Comparison of ENCODE assay signal across 20 cellular contexts in genomic region chr1:5809207-5809788, GRCh38.
DNase-seq lines count a peak whose midpoint lies in the region; ATAC-seq, FAIRE-seq and TF ChIP-seq lines count a peak whose summit lies in the region.
"Had no signal": no experiment of that assay in that cellular context is flagged by ENCODE, and none has a peak within 500 bp of the region (broad histone marks: within the 10 kb centered on the region; RNA-seq: fewer than 3 reads in every experiment).

No MANE protein-coding gene starts in this region.

- H3K4me3 ChIP-seq in H1 (ENCODE audit: extremely low read depth in 1 of 4, insufficient read depth in 2 of 4, low read depth in 3 of 4, low read length in 4 of 4): no peak overlapping the region
- H3K4me3 ChIP-seq: HAP-1 had no signal

- no peak for ATAC-seq in HG03039 (IDR thresholded peaks at IDR 0.05; ENCODE audit: unreplicated experiment)

- no peak overlapping the region for H3K14ac ChIP-seq in H1 (ENCODE audit: insufficient read length)

- H3K9ac ChIP-seq in H1 (replicated peaks in 1 of 4; ENCODE audit: extremely low read depth in 1 of 4, low read depth in 3 of 4, low read length in 3 of 4): no peak overlapping the region

- no peak overlapping the region for H3K56ac ChIP-seq in H1 (replicated peaks; ENCODE audit: insufficient read length, low read depth, low read length)

- peaks cover 0 to 5% of the 10 kb centered on the region in 2 experiments; a peak in 1 of 4 replicates for H3K9me3 ChIP-seq in H1 (ENCODE audit: insufficient read depth in 2 of 2, low read depth in 1 of 2, low read length in 1 of 2)
- H3K9me3 ChIP-seq: HAP-1 had no signal

- no peak overlapping the region for H3K18ac ChIP-seq in H1 (ENCODE audit: extremely low read depth, low read length)

- H4K8ac ChIP-seq in H1 (ENCODE audit: extremely low read depth, insufficient read depth, low read length): peak overlapping the region; percentile 7; the same call in 1 of the 2 replicates

- H3K4me3 Mint-ChIP-seq in activated CD4-positive, alpha-beta T cell treated with anti-CD3 and anti-CD28 coated beads, Interleukin-2, amount 10 ng/mL, durations not matched to agents 7 days and 5 days: no peak overlapping the region
- H3K4me3 Mint-ChIP-seq: CD14-positive monocyte; CD4-positive, alpha-beta memory T cell; HFFc6; IgD-negative memory B cell had no signal

- H3K4me2 ChIP-seq in H1 (ENCODE audit: insufficient read depth in 1 of 2, low read depth in 2 of 2, low read length in 2 of 2): no peak overlapping the region

- TF ChIP-seq EP300 in H1 (IDR thresholded peaks at IDR 0.05; ENCODE audit: borderline replicate concordance in 1 of 2, low read depth in 2 of 2, low read length in 2 of 2): no peak

- no peaks in the 10 kb centered on the region for H3K9me3 Mint-ChIP-seq in activated CD4-positive, alpha-beta T cell treated with anti-CD3 and anti-CD28 coated beads, Interleukin-2, amount 10 ng/mL, durations not matched to agents 7 days and 5 days
- H3K9me3 Mint-ChIP-seq: CD14-positive monocyte; CD4-positive, alpha-beta memory T cell; HFFc6; IgD-negative memory B cell had no signal

- peak; percentile 69 for FAIRE-seq in GM12891 (lab: Jason Lieb, UNC)
- peak; percentile 90 for FAIRE-seq in HTR-8/SVneo (lab: Jason Lieb, UNC)
- no peak for FAIRE-seq in H1 (lab: Jason Lieb, UNC)
- FAIRE-seq in urothelium cell line (lab: Jason Lieb, UNC): peak; percentile 81
- FAIRE-seq: A204.1 had no signal

- peak overlapping the region; percentile 98 for H2AK5ac ChIP-seq in H1 (ENCODE audit: low read depth, low read length)

- no peak overlapping the region for H3K27ac ChIP-seq in H1 (ENCODE audit: low read depth, low read length)

- no peak overlapping the region for H2BK15ac ChIP-seq in H1 (ENCODE audit: low read length)

- TF ChIP-seq RAD21 in H1 (IDR thresholded peaks at IDR 0.05 in 1 of 2, conservative IDR thresholded peaks at IDR 0.05 in 1 of 2; ENCODE audit: low read depth in 2 of 2, low read length in 2 of 2): no peak

- no peaks in the 10 kb centered on the region for H3K79me1 ChIP-seq in H1 (ENCODE audit: low read depth, low read length)

- no peak for DNase-seq in GM12891 (ENCODE audit: insufficient read length, low spot score)
- no peak for DNase-seq in HTR-8/SVneo (ENCODE audit: insufficient read length, low spot score)
- DNase-seq in H1 (ENCODE audit: low read depth in 1 of 2, low spot score in 2 of 2): no peak
- DNase-seq in urothelium cell line (ENCODE audit: low spot score): no peak
- no peak for DNase-seq in activated CD4-positive, alpha-beta T cell treated with anti-CD3 and anti-CD28 coated beads, Interleukin-2, amount 10 ng/mL, durations not matched to agents 7 days and 5 days
- no peak for DNase-seq in AG20443 (ENCODE audit: low spot score)
- DNase-seq: ACHN; AML-193; CD4-positive, alpha-beta memory T cell; DMS153; DMS79; GF-D8; HFFc6; Kasumi-1; KG1 had no signal

- no peak for TF ChIP-seq POLR2A in GM12891 (IDR thresholded peaks at IDR 0.05; ENCODE audit: low read depth, low read length)
- TF ChIP-seq POLR2A in H1 (IDR thresholded peaks at IDR 0.05; ENCODE audit: control extremely low read depth in 1 of 2, low read depth in 2 of 2, low read length in 2 of 2): no peak

- peaks cover 0 to 9% of the 10 kb centered on the region in 2 experiments for H4K20me1 ChIP-seq in H1 (replicated peaks in 1 of 2; ENCODE audit: control insufficient read depth in 1 of 2, insufficient read depth in 2 of 2, low read length in 2 of 2)

- POLR2A ChIA-PET in H1 (lab: Charles Lee; ENCODE audit: partially characterized antibody): no interaction called here
- POLR2A ChIA-PET in activated CD4-positive, alpha-beta T cell treated with anti-CD3 and anti-CD28 coated beads, Interleukin-2, amount 10 ng/mL, durations not matched to agents 7 days and 5 days (lab: Charles Lee): no interaction called here

- peak overlapping the region; percentile 22 for H4K91ac ChIP-seq in H1 (replicated peaks; ENCODE audit: insufficient read length, low read length)

- H3K36me3 ChIP-seq in H1 (ENCODE audit: control insufficient read depth in 2 of 4, insufficient read depth in 4 of 4, low read length in 3 of 4): no peaks in the 10 kb centered on the region
- H3K36me3 ChIP-seq: HAP-1 had no signal

- 88 to 100% methylated on average over 1 to 9 of the region's 9 CpGs for WGBS in H1 (ENCODE audit: extremely low coverage in 1 of 2, insufficient coverage in 1 of 2, insufficient read length in 1 of 2, insufficient replicate concordance in 2 of 2, low coverage in 1 of 2, low lambda C conversion rate in 2 of 2, missing lambda C conversion rate in 1 of 2), 2 experiments

- no peaks in the 10 kb centered on the region for H3K79me2 ChIP-seq in H1 (ENCODE audit: control insufficient read depth in 1 of 2, insufficient read depth in 2 of 2, low read length in 2 of 2)

- H4K5ac ChIP-seq in H1 (ENCODE audit: insufficient read length, low read depth, low read length): no peak overlapping the region

- H2BK5ac ChIP-seq in H1 (ENCODE audit: low read depth, low read length): 0 out of 2 replicates have a peak overlapping the region, but pooled peaks have one; percentile 30

- no peak overlapping the region for H2AFZ ChIP-seq in H1 (ENCODE audit: low read length)

- H2BK12ac ChIP-seq in H1 (ENCODE audit: low read depth, low read length): peak overlapping the region; percentile 44; the same call in 1 of the 2 replicates

- H3K36me3 Mint-ChIP-seq in activated CD4-positive, alpha-beta T cell treated with anti-CD3 and anti-CD28 coated beads, Interleukin-2, amount 10 ng/mL, durations not matched to agents 7 days and 5 days (ENCODE audit: low read depth): no peaks in the 10 kb centered on the region
- H3K36me3 Mint-ChIP-seq: CD14-positive monocyte; CD4-positive, alpha-beta memory T cell; IgD-negative memory B cell had no signal

- H3K27ac Mint-ChIP-seq in activated CD4-positive, alpha-beta T cell treated with anti-CD3 and anti-CD28 coated beads, Interleukin-2, amount 10 ng/mL, durations not matched to agents 7 days and 5 days: no peak overlapping the region
- H3K27ac Mint-ChIP-seq: CD14-positive monocyte; CD4-positive, alpha-beta memory T cell; HFFc6; IgD-negative memory B cell had no signal

- H3K4ac ChIP-seq in H1 (replicated peaks; ENCODE audit: insufficient read length, low read depth, low read length): peak overlapping the region; percentile 17

- no peak overlapping the region for H3K23ac ChIP-seq in H1 (ENCODE audit: insufficient read length)

- no peak overlapping the region for H2BK120ac ChIP-seq in H1 (replicated peaks; ENCODE audit: low read depth, low read length)

- TF ChIP-seq CTCF in H1 (IDR thresholded peaks at IDR 0.05; ENCODE audit: control extremely low read depth in 1 of 3, insufficient read depth in 1 of 3, low read depth in 1 of 3, low read length in 3 of 3): no peak

- no peaks in the 10 kb centered on the region for H3K27me3 Mint-ChIP-seq in activated CD4-positive, alpha-beta T cell treated with anti-CD3 and anti-CD28 coated beads, Interleukin-2, amount 10 ng/mL, durations not matched to agents 7 days and 5 days
- H3K27me3 Mint-ChIP-seq: IgD-negative memory B cell had no signal

- no peaks in the 10 kb centered on the region for H3K27me3 ChIP-seq in H1 (replicated peaks in 1 of 4; ENCODE audit: control insufficient read depth in 3 of 4, extremely low read depth in 1 of 4, insufficient read depth in 3 of 4, low read length in 3 of 4)

- no peaks in the 10 kb centered on the region for H3K4me1 Mint-ChIP-seq in activated CD4-positive, alpha-beta T cell treated with anti-CD3 and anti-CD28 coated beads, Interleukin-2, amount 10 ng/mL, durations not matched to agents 7 days and 5 days
- H3K4me1 Mint-ChIP-seq: CD14-positive monocyte; CD4-positive, alpha-beta memory T cell; IgD-negative memory B cell had no signal

- no peak overlapping the region for H2BK20ac ChIP-seq in H1 (ENCODE audit: low read length)

- CTCF ChIA-PET in H1 (lab: Charles Lee; ENCODE audit: partially characterized antibody): no interaction called here
- CTCF ChIA-PET in activated CD4-positive, alpha-beta T cell treated with anti-CD3 and anti-CD28 coated beads, Interleukin-2, amount 10 ng/mL, durations not matched to agents 7 days and 5 days (lab: Charles Lee): no interaction called here

- peaks cover 0 to 2% (median 0%) of the 10 kb centered on the region in 4 experiments; a peak in 1 of 7 replicates for H3K4me1 ChIP-seq in H1 (replicated peaks in 1 of 4; ENCODE audit: control insufficient read depth in 3 of 4, insufficient read depth in 4 of 4, low read length in 3 of 4)
- H3K4me1 ChIP-seq: HAP-1 had no signal

- peaks cover 14% of the 10 kb centered on the region; the same call in 1 of the 2 replicates for H3K23me2 ChIP-seq in H1 (ENCODE audit: low read depth, low read length)

TF ChIP-seq in GM12891, 5 proteins besides CTCF, POLR2A, EP300 and RAD21:
- TF ChIP-seq PAX5 (IDR thresholded peaks at IDR 0.05; ENCODE audit: insufficient read depth, low read length, severe bottlenecking) (no peak), SPI1 (IDR thresholded peaks at IDR 0.05; ENCODE audit: low read depth, low read length) (no peak), TAF1 (IDR thresholded peaks at IDR 0.05; ENCODE audit: low read depth, low read length) (no peak), POU2F2 (IDR thresholded peaks at IDR 0.05; ENCODE audit: low read depth, low read length) (no peak), POLR2AphosphoS5 (IDR thresholded peaks at IDR 0.05; ENCODE audit: low read depth, low read length) (no peak)

TF ChIP-seq in H1, 55 proteins besides CTCF, POLR2A, EP300 and RAD21 (continues in another document):
- TF ChIP-seq SIRT6 (IDR thresholded peaks at IDR 0.05; ENCODE audit: low read length) (no peak), YY1 (IDR thresholded peaks at IDR 0.05; ENCODE audit: low read depth, low read length) (no peak), SP1 (IDR thresholded peaks at IDR 0.05; ENCODE audit: low read depth, low read length) (no peak), CREB1 (IDR thresholded peaks at IDR 0.05) (no peak), RXRA (IDR thresholded peaks at IDR 0.05; ENCODE audit: insufficient read depth, low read depth, low read length) (no peak), JUN (IDR thresholded peaks at IDR 0.05; ENCODE audit: low read depth, low read length) (no peak), PHF8 (conservative IDR thresholded peaks at IDR 0.05; ENCODE audit: low read depth, low read length) (no peak), ASH2L (IDR thresholded peaks at IDR 0.05; ENCODE audit: low read length) (no peak), CHD1 (IDR thresholded peaks at IDR 0.05; ENCODE audit: low read depth, low read length) (no peak), ATF3 (IDR thresholded peaks at IDR 0.05; ENCODE audit: insufficient read depth, low read depth, low read length) (no peak), SIX5 (IDR thresholded peaks at IDR 0.05; ENCODE audit: low read depth, low read length) (no peak), KDM4A (IDR thresholded peaks at IDR 0.05; ENCODE audit: low read depth, low read length, severe bottlenecking) (no peak), BCL11A (IDR thresholded peaks at IDR 0.05; ENCODE audit: low read depth in 2 of 2, low read length in 2 of 2) (no peak), CHD2 (IDR thresholded peaks at IDR 0.05; ENCODE audit: low read length) (no peak)
